In the genomic region with DNA sequence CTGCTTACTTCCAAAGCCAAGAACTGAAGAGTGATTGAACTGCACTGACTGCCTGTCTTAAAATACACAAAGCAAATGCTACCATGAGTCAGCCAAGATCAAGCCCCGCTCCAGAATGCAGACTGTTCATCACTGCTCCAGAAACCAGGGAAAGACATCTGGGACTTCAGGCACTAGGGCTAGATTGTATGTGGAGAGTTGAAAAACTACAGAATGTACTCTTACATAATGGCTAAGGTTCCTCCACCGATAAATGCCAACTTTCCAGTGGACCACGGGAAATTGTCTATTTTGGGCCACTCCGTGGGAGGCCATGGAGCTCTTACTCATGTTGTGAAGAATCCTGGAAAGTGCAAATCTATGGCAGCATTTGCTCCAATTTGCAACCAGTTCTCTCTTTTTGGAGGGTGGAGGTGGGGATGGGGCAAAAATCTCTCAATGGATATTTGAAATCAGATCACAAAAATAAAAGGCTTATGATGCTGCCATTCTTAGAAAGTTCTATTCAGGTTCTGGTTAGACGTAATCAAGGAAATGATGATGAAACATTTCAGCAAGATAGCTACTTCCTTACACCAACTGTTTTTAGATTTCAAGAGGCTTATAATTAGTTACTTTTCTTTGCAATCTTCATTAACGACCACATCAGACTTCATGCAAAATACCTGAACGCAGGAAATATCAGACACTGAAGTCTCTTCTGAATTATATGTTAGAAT, we compare ENCODE assay signal across 11 cellular contexts. TPM values are rescaled to one million over a fixed set of nuclear protein-coding genes. Genes with fewer than 3 reads are reported as not detected.
DNase-seq lines count a peak whose midpoint lies in the region; ATAC-seq and TF ChIP-seq lines count a peak whose summit lies in the region.
"Had no signal": no experiment of that assay in that cellular context is flagged by ENCODE, and none has a peak within 500 bp of the region (broad histone marks: within the 10 kb centered on the region; RNA-seq: fewer than 3 reads in every experiment).

No MANE protein-coding gene starts in this region.

- H3K27ac Mint-ChIP-seq in activated CD4-positive, alpha-beta T cell treated with anti-CD3 and anti-CD28 coated beads, Interleukin-2, amount 10 ng/mL, durations not matched to agents 24 days and 14 days: no peak overlapping the region

- H3K27me3 ChIP-seq in stomach smooth muscle (ENCODE audit: control insufficient read depth in 1 of 2, insufficient read depth in 2 of 2, low read length in 2 of 2): no peaks in the 10 kb centered on the region

- no peak for TF ChIP-seq CTCF in fibroblast of the aortic adventitia (IDR thresholded peaks at IDR 0.05; ENCODE audit: insufficient read depth, low read length)

- H3K27ac ChIP-seq in stomach smooth muscle (ENCODE audit: low read length): peak overlapping the region; percentile 41
- H3K27ac ChIP-seq: body of pancreas had no signal

- no peaks in the 10 kb centered on the region for H3K36me3 ChIP-seq in stomach smooth muscle (ENCODE audit: control insufficient read depth in 2 of 2, insufficient read depth in 2 of 2, low read length in 2 of 2)

- H3K4me1 ChIP-seq in stomach smooth muscle (ENCODE audit: control insufficient read depth, insufficient read depth, low read length): no peaks in the 10 kb centered on the region
- H3K4me1 ChIP-seq: body of pancreas had no signal

- H3K27me3 Mint-ChIP-seq in activated CD4-positive, alpha-beta T cell treated with anti-CD3 and anti-CD28 coated beads, Interleukin-2, amount 10 ng/mL, durations not matched to agents 24 days and 14 days: no peaks in the 10 kb centered on the region

- DNase-seq in activated CD4-positive, alpha-beta T cell treated with anti-CD3 and anti-CD28 coated beads, Interleukin-2, amount 10 ng/mL, durations not matched to agents 24 days and 14 days: peak; percentile 37
- DNase-seq in activated CD4-positive, alpha-beta T cell treated with anti-CD3 and anti-CD28 coated beads for 4 hours: no peak
- DNase-seq in RPMI7951 (ENCODE audit: low read depth) (peak; percentile 66), fibroblast of the aortic adventitia (ENCODE audit: low read depth) (peak; percentile 58), NCI-H82 treated with DMSO at 0.1 percent for 48 hours (lab: John Stamatoyannopoulos, UW; ENCODE audit: unreplicated experiment) (no peak)
- DNase-seq: activated T-cell treated with anti-CD3 and anti-CD28 coated beads for 4 hours had no signal

- no peaks in the 10 kb centered on the region for H3K36me3 Mint-ChIP-seq in activated CD4-positive, alpha-beta T cell treated with anti-CD3 and anti-CD28 coated beads, Interleukin-2, amount 10 ng/mL, durations not matched to agents 24 days and 14 days (ENCODE audit: low read depth)

- intact Hi-C loops in activated CD4-positive, alpha-beta T cell treated with anti-CD3 and anti-CD28 coated beads, Interleukin-2, amount 10 ng/mL, durations not matched to agents 24 days and 14 days (cut with micrococcal nuclease): no loop called here

- no peaks in the 10 kb centered on the region for H3K9me3 ChIP-seq in stomach smooth muscle (ENCODE audit: control insufficient read depth in 2 of 2, low read length in 2 of 2)
- H3K9me3 ChIP-seq: body of pancreas had no signal

- H3K9me3 Mint-ChIP-seq in activated CD4-positive, alpha-beta T cell treated with anti-CD3 and anti-CD28 coated beads, Interleukin-2, amount 10 ng/mL, durations not matched to agents 24 days and 14 days: no peaks in the 10 kb centered on the region

- H3K4me3 ChIP-seq in fibroblast of the aortic adventitia (ENCODE audit: low read depth, low read length) (no peak overlapping the region), stomach smooth muscle (ENCODE audit: low read length in 2 of 2) (peak overlapping the region; percentile 9 to 25)
- H3K4me3 ChIP-seq: body of pancreas had no signal

- no peaks in the 10 kb centered on the region for H3K4me1 Mint-ChIP-seq in activated CD4-positive, alpha-beta T cell treated with anti-CD3 and anti-CD28 coated beads, Interleukin-2, amount 10 ng/mL, durations not matched to agents 24 days and 14 days

- no peak for ATAC-seq in HG02973 (IDR thresholded peaks at IDR 0.05; ENCODE audit: unreplicated experiment)
- ATAC-seq in HG03025 (IDR thresholded peaks at IDR 0.05; ENCODE audit: low FRiP score, unreplicated experiment): no peak
- ATAC-seq: body of pancreas, Panc1 had no signal

- H3K9ac ChIP-seq in stomach smooth muscle (ENCODE audit: low read length in 2 of 2): no peak overlapping the region

- no peak overlapping the region for H3K4me3 Mint-ChIP-seq in activated CD4-positive, alpha-beta T cell treated with anti-CD3 and anti-CD28 coated beads, Interleukin-2, amount 10 ng/mL, durations not matched to agents 24 days and 14 days

RNA-seq across cellular contexts. Expression of a gene that starts 11.8 kb away (rescaled TPM):
- total RNA-seq in activated CD4-positive, alpha-beta T cell treated with anti-CD3 and anti-CD28 coated beads, Interleukin-2, amount 10 ng/mL, durations not matched to agents 24 days and 14 days: not detected in 2 replicates
- total RNA-seq in RPMI7951 (2014; rRNA removed; shearing (Covaris generic)): 29.5 and 35.9 TPM in 2 replicates
- total RNA-seq in fibroblast of the aortic adventitia (ENCODE audit: low replicate concordance): 6.5 and 8.7 TPM in 2 replicates

Comparison
In these comparisons a context has a peak if more than half of its experiments do, and no peak if none do; other contexts are left out.
1. DNase-seq: peak in activated CD4-positive, alpha-beta T cell treated with anti-CD3 and anti-CD28 coated beads, Interleukin-2, amount 10 ng/mL, durations not matched to agents 24 days and 14 days (single experiment), RPMI7951 (single experiment) and fibroblast of the aortic adventitia (single experiment); none in activated CD4-positive, alpha-beta T cell treated with anti-CD3 and anti-CD28 coated beads for 4 hours (0 of 2) and NCI-H82 treated with DMSO at 0.1 percent for 48 hours (single experiment).